In the genomic region with DNA sequence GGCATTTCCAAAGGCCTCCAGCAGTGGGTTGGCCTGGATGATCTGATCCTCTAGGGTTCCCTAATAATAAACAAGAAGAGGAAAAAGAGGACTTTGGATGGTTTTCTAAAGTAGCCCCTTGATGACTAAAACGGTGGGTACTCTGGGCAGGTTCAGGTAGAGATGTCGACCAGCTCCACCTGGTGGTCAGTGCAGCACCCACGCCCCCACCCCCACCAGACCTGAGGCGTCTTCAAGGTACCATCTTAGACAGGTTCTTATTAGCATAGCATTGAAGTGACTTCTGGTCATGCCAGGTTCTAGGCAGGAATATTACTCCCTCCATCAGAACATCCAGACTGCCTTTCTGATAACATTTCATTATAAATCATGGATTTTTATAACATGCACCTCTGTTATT, we compare ENCODE assay signal across 9 cellular contexts. TPM values are rescaled to one million over a fixed set of nuclear protein-coding genes. Genes with fewer than 3 reads are reported as not detected.
DNase-seq lines count a peak whose midpoint lies in the region; ATAC-seq and TF ChIP-seq lines count a peak whose summit lies in the region.
"Had no signal": no experiment of that assay in that cellular context is flagged by ENCODE, and none has a peak within 500 bp of the region (broad histone marks: within the 10 kb centered on the region; RNA-seq: fewer than 3 reads in every experiment).

No MANE protein-coding gene starts in this region.

- no peaks in the 10 kb centered on the region for H3K36me3 Mint-ChIP-seq in activated T-helper 1 cell treated with anti-CD3 and anti-CD28 coated beads, Interleukin-12 subunit alpha, Interleukin-12 subunit beta, Interleukin-2, Interleukin-4 antibody, amounts not matched to agents 30 ng/mL and 10 ng/mL and 1 ng/mL, durations not matched to agents 14 hours and 24 hours and 36 hours (ENCODE audit: low read depth)
- no peaks in the 10 kb centered on the region for H3K36me3 Mint-ChIP-seq in stimulated activated naive B cell treated with anti-CD40 and anti-IgM and Interleukin-4, amounts not matched to agents 10 μg/mL and 1 μg/mL and 100 μg/mL, for 72 hours

- no peaks in the 10 kb centered on the region for H3K4me1 ChIP-seq in OCI-LY3 (ENCODE audit: low read length)

- peak; percentile 65 to 76 for ATAC-seq in stimulated activated naive B cell treated with anti-CD40 and anti-IgM and Interleukin-4, amounts not matched to agents 10 μg/mL and 1 μg/mL and 100 μg/mL, for 72 hours (replicated peaks)
- no peak for ATAC-seq in HG02981 (IDR thresholded peaks at IDR 0.05; ENCODE audit: unreplicated experiment)

- H3K4me3 Mint-ChIP-seq in activated T-helper 1 cell treated with anti-CD3 and anti-CD28 coated beads, Interleukin-12 subunit alpha, Interleukin-12 subunit beta, Interleukin-2, Interleukin-4 antibody, amounts not matched to agents 30 ng/mL and 10 ng/mL and 1 ng/mL, durations not matched to agents 14 hours and 24 hours and 36 hours, result no peak overlapping the region
- H3K4me3 Mint-ChIP-seq in stimulated activated naive B cell treated with anti-CD40 and anti-IgM and Interleukin-4, amounts not matched to agents 10 μg/mL and 1 μg/mL and 100 μg/mL, for 72 hours, result no peak overlapping the region

- no peak overlapping the region for H3K27ac Mint-ChIP-seq in activated T-helper 1 cell treated with anti-CD3 and anti-CD28 coated beads, Interleukin-12 subunit alpha, Interleukin-12 subunit beta, Interleukin-2, Interleukin-4 antibody, amounts not matched to agents 30 ng/mL and 10 ng/mL and 1 ng/mL, durations not matched to agents 14 hours and 24 hours and 36 hours
- H3K27ac Mint-ChIP-seq in stimulated activated naive B cell treated with anti-CD40 and anti-IgM and Interleukin-4, amounts not matched to agents 10 μg/mL and 1 μg/mL and 100 μg/mL, for 72 hours, result no peak overlapping the region

- H3K9me3 ChIP-seq in OCI-LY3 (ENCODE audit: insufficient read depth, low read length), result no peaks in the 10 kb centered on the region

- H3K9ac ChIP-seq in OCI-LY3 (ENCODE audit: low read length), result no peak overlapping the region

- no peaks in the 10 kb centered on the region for H3K4me1 Mint-ChIP-seq in activated T-helper 1 cell treated with anti-CD3 and anti-CD28 coated beads, Interleukin-12 subunit alpha, Interleukin-12 subunit beta, Interleukin-2, Interleukin-4 antibody, amounts not matched to agents 30 ng/mL and 10 ng/mL and 1 ng/mL, durations not matched to agents 14 hours and 24 hours and 36 hours (ENCODE audit: low read depth)
- no peaks in the 10 kb centered on the region for H3K4me1 Mint-ChIP-seq in stimulated activated naive B cell treated with anti-CD40 and anti-IgM and Interleukin-4, amounts not matched to agents 10 μg/mL and 1 μg/mL and 100 μg/mL, for 72 hours

- no peak overlapping the region for H3K27ac ChIP-seq in OCI-LY3 (ENCODE audit: low read length)

- DNase-seq in activated T-helper 1 cell treated with Interleukin-2 at 50 U/mL for 16 hours (ENCODE audit: low read depth) (peak; percentile 1), fibroblast of mammary gland (ENCODE audit: low read depth) (no peak), AML-193 (lab: John Stamatoyannopoulos, UW) (no peak), DMS153 (lab: John Stamatoyannopoulos, UW) (no peak)
- no peak for DNase-seq in activated T-helper 1 cell treated with anti-CD3 and anti-CD28 coated beads, Interleukin-12 subunit alpha, Interleukin-12 subunit beta, Interleukin-2, Interleukin-4 antibody, amounts not matched to agents 30 ng/mL and 10 ng/mL and 1 ng/mL, durations not matched to agents 14 hours and 24 hours and 36 hours (ENCODE audit: low spot score)
- peak; percentile 18 for DNase-seq in stimulated activated naive B cell treated with anti-CD40 and anti-IgM and Interleukin-4, amounts not matched to agents 10 μg/mL and 1 μg/mL and 100 μg/mL, for 72 hours

- no peaks in the 10 kb centered on the region for H3K27me3 Mint-ChIP-seq in activated T-helper 1 cell treated with anti-CD3 and anti-CD28 coated beads, Interleukin-12 subunit alpha, Interleukin-12 subunit beta, Interleukin-2, Interleukin-4 antibody, amounts not matched to agents 30 ng/mL and 10 ng/mL and 1 ng/mL, durations not matched to agents 14 hours and 24 hours and 36 hours (ENCODE audit: insufficient read depth)
- peaks cover 11 to 29% of the 10 kb centered on the region in 2 donors for H3K27me3 Mint-ChIP-seq in stimulated activated naive B cell treated with anti-CD40 and anti-IgM and Interleukin-4, amounts not matched to agents 10 μg/mL and 1 μg/mL and 100 μg/mL, for 72 hours

- no peaks in the 10 kb centered on the region for H3K27me3 ChIP-seq in OCI-LY3 (ENCODE audit: low read depth, low read length)

- no peaks in the 10 kb centered on the region for H3K79me2 ChIP-seq in OCI-LY3 (ENCODE audit: low read length)

- no peak overlapping the region for H3K4me2 ChIP-seq in OCI-LY3 (ENCODE audit: low read length)

- TF ChIP-seq CTCF in OCI-LY3 (IDR thresholded peaks at IDR 0.05; ENCODE audit: low read depth, low read length) (peak; percentile 46), fibroblast of mammary gland (conservative IDR thresholded peaks at IDR 0.05; ENCODE audit: control insufficient read depth, insufficient read depth, low read depth, low read length) (peak; percentile 45)

- no peaks in the 10 kb centered on the region for H3K9me3 Mint-ChIP-seq in activated T-helper 1 cell treated with anti-CD3 and anti-CD28 coated beads, Interleukin-12 subunit alpha, Interleukin-12 subunit beta, Interleukin-2, Interleukin-4 antibody, amounts not matched to agents 30 ng/mL and 10 ng/mL and 1 ng/mL, durations not matched to agents 14 hours and 24 hours and 36 hours
- no peaks in the 10 kb centered on the region for H3K9me3 Mint-ChIP-seq in stimulated activated naive B cell treated with anti-CD40 and anti-IgM and Interleukin-4, amounts not matched to agents 10 μg/mL and 1 μg/mL and 100 μg/mL, for 72 hours

- intact Hi-C loops in activated T-helper 1 cell treated with anti-CD3 and anti-CD28 coated beads, Interleukin-12 subunit alpha, Interleukin-12 subunit beta, Interleukin-2, Interleukin-4 antibody, amounts not matched to agents 30 ng/mL and 10 ng/mL and 1 ng/mL, durations not matched to agents 14 hours and 24 hours and 36 hours (cut with micrococcal nuclease), result loop anchor here (2.0 kb wide), 1 partner anchor 433 kb away; no protein-coding TSS in a partner anchor

- H4K20me1 ChIP-seq in OCI-LY3 (ENCODE audit: insufficient read depth, low read length), result no peaks in the 10 kb centered on the region

- H3K36me3 ChIP-seq in OCI-LY3 (replicated peaks; ENCODE audit: low read depth, low read length), result no peaks in the 10 kb centered on the region

- no peak overlapping the region for H2AFZ ChIP-seq in OCI-LY3 (ENCODE audit: low read depth, low read length)

- H3K4me3 ChIP-seq in OCI-LY3 (ENCODE audit: low read length) (no peak overlapping the region), fibroblast of mammary gland (ENCODE audit: control insufficient read depth, low read depth, low read length) (no peak overlapping the region)

RNA-seq across cellular contexts. Expression of a gene that starts 15.0 kb away (rescaled TPM):
- total RNA-seq in activated T-helper 1 cell treated with anti-CD3 and anti-CD28 coated beads, Interleukin-12 subunit alpha, Interleukin-12 subunit beta, Interleukin-2, Interleukin-4 antibody, amounts not matched to agents 30 ng/mL and 10 ng/mL and 1 ng/mL, durations not matched to agents 14 hours and 24 hours and 36 hours, result not detected in 2 replicates
- total RNA-seq: renal cortical epithelial cell had no signal

Comparison
In these comparisons a context has a peak if more than half of its experiments do, and no peak if none do; other contexts are left out.
1. DNase-seq: peak in activated T-helper 1 cell treated with Interleukin-2 at 50 U/mL for 16 hours (single experiment) and stimulated activated naive B cell treated with anti-CD40 and anti-IgM and Interleukin-4, amounts not matched to agents 10 μg/mL and 1 μg/mL and 100 μg/mL, for 72 hours (single experiment); none in activated T-helper 1 cell treated with anti-CD3 and anti-CD28 coated beads, Interleukin-12 subunit alpha, Interleukin-12 subunit beta, Interleukin-2, Interleukin-4 antibody, amounts not matched to agents 30 ng/mL and 10 ng/mL and 1 ng/mL, durations not matched to agents 14 hours and 24 hours and 36 hours (single experiment), fibroblast of mammary gland (single experiment), AML-193 (0 of 2) and DMS153 (single experiment).